Comparison of ENCODE assay signal across 20 cellular contexts in genomic region chr7:79620291-79620690, GRCh38.
"Had no signal": no experiment of that assay in that cellular context is flagged by ENCODE, and none has a peak within 500 bp of the region (broad histone marks: within the 10 kb centered on the region; RNA-seq: fewer than 3 reads in every experiment).

No MANE protein-coding gene starts in this region.

- H3K36me3 ChIP-seq: colonic mucosa, heart right ventricle, left lung, sigmoid colon, stomach had no signal

- H3K9me3 ChIP-seq: colonic mucosa, psoas muscle, sigmoid colon, testis had no signal

- H3K4me3 ChIP-seq: colonic mucosa, heart right ventricle, left lung, psoas muscle, sigmoid colon, stomach, testis had no signal

- H3K27me3 ChIP-seq: colonic mucosa, heart right ventricle, left lung, sigmoid colon, stomach, testis had no signal

- H3K27ac ChIP-seq: colonic mucosa, heart right ventricle, left lung, psoas muscle, sigmoid colon, stomach, testis had no signal

- H3K4me1 ChIP-seq: colonic mucosa, heart right ventricle, left lung, psoas muscle, sigmoid colon, stomach, testis had no signal

- ATAC-seq: activated CD8-positive, alpha-beta T cell treated with anti-CD3 and anti-CD28 coated beads for 36 hours; activated T-cell treated with anti-CD3 and anti-CD28 coated beads, Interleukin-2, amount 50 U/mL, for 4 hours; heart right ventricle; left lung; psoas muscle had no signal

- FAIRE-seq: frontal cortex, islet of Langerhans had no signal

- DNase-seq: activated B cell treated with CpG ODN at 0.5 μM for 24 hours; activated CD4-positive, alpha-beta T cell treated with anti-CD3 and anti-CD28 coated beads for 48 hours; activated CD8-positive, alpha-beta T cell treated with anti-CD3 and anti-CD28 coated beads for 36 hours; activated effector memory CD4-positive, alpha-beta T cell treated with anti-CD3 and anti-CD28 coated beads, Interleukin-2, amount 50 U/mL, for 16 hours; activated T-cell treated with anti-CD3 and anti-CD28 coated beads, Interleukin-2, amount 50 U/mL, for 4 hours; amniotic stem cell; caudate nucleus; colonic mucosa; effector CD4-positive, alpha-beta T cell; heart right ventricle; left lung; mesenchymal stem cell; psoas muscle; sigmoid colon; stimulated activated CD4-positive, alpha-beta T cell treated with anti-CD3 and anti-CD28 coated beads, Interleukin-1b, Interleukin-23, amount 100 ng/mL, for 48 hours; stomach; T-helper 2 cell; testis had no signal
